1 cellular context compared by ENCODE assay signal in the genomic region with DNA sequence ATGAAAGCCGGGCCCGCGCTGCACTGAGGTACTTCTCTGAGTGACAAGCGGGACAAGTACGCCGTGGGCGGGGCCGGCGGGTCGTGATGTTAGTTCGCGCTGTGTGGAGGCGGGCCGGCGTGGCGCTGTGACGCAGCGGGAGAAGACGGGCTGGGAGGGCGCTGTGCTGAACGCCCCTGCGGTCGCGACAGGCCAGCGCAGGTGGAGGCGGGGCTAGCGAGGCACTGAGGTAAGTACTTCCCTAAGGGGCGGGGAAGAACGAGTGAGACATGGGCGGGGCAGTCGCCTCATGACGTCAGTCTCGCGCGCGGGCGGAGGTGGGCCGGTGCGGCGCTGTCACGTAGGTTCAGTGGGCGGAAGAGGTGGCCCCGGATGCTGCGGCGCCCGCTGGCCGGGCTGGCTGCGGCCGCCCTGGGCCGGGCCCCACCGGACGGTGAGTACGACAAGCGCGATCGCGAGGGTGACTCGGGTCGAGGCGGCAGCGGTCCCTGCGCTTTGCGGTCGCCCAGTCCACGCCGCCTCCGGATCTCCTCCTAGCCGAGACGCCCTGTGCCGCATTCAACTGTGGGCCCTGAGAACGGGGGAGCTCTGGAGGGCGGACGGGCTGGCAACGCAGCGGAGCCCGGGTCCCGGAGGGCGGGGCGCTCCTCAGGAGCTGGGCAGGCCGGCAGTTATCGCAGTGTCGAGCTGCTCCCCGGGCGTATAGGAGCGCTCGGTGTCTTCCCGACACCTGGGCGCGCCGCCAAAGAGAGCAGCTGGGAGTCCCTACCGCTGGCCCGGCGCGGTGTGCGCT.
A peak's percentile ranks its signal among the peaks of the same experiment; 100 is the strongest.
TF ChIP-seq lines count a peak whose summit lies in the region.

A gene with protein sequence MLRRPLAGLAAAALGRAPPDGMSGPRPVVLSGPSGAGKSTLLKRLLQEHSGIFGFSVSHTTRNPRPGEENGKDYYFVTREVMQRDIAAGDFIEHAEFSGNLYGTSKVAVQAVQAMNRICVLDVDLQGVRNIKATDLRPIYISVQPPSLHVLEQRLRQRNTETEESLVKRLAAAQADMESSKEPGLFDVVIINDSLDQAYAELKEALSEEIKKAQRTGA (plus strand): TSS at position 349 of the 793 bp plus-strand sequence. CDS start 24 bp downstream, at position 373.

TF ChIP-seq in HepG2, 621 proteins besides CTCF, POLR2A, EP300 and RAD21 (continued from another document and continues in another):
- TF ChIP-seq, protein P1, sequence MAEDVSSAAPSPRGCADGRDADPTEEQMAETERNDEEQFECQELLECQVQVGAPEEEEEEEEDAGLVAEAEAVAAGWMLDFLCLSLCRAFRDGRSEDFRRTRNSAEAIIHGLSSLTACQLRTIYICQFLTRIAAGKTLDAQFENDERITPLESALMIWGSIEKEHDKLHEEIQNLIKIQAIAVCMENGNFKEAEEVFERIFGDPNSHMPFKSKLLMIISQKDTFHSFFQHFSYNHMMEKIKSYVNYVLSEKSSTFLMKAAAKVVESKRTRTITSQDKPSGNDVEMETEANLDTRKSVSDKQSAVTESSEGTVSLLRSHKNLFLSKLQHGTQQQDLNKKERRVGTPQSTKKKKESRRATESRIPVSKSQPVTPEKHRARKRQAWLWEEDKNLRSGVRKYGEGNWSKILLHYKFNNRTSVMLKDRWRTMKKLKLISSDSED (CRISPR knock-in tag; IDR thresholded peaks at IDR 0.05) = no peak
- no peak for TF ChIP-seq ZBTB1 (CRISPR knock-in tag; IDR thresholded peaks at IDR 0.05; ENCODE audit: borderline replicate concordance)
- TF ChIP-seq, protein P2, sequence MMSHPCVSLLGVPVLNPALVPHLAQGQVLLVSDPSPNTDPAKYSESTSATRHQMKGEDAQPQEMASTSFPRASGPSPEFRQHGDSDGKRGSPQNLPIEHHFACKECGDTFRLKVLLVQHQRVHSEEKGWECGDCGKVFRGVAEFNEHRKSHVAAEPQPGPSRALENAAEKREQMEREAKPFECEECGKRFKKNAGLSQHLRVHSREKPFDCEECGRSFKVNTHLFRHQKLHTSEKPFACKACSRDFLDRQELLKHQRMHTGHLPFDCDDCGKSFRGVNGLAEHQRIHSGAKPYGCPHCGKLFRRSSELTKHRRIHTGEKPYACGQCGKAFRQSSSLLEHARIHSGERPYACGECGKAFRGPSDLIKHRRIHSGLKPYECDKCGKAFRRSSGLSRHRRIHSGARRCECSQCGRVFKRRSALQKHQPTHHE (CRISPR knock-in tag; IDR thresholded peaks at IDR 0.05; ENCODE audit: borderline replicate concordance) = 0 out of 2 replicates have a peak, but pooled peaks have one; percentile 21
- TF ChIP-seq, protein P3, sequence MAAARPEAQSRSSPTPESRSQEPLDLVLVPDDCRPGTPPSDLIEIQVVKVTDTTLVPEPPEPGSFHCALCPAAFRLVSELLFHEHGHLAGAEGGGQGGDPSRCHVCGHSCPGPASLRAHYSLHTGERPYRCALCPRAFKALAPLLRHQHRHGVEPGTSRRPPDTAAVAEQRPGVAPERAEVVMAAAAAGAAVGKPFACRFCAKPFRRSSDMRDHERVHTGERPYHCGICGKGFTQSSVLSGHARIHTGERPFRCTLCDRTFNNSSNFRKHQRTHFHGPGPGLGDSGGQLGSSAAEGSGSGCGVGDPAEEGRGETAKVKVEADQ (CRISPR knock-in tag; IDR thresholded peaks at IDR 0.05; ENCODE audit: borderline replicate concordance) = peak; percentile 100
- peak; percentile 94 for TF ChIP-seq ATF1 (CRISPR knock-in tag; IDR thresholded peaks at IDR 0.05)
- TF ChIP-seq SIX4 (CRISPR knock-in tag; IDR thresholded peaks at IDR 0.05) = no peak
- no peak for TF ChIP-seq SMAD1 (CRISPR knock-in tag; IDR thresholded peaks at IDR 0.05; ENCODE audit: borderline replicate concordance, low read depth)
- TF ChIP-seq KLF16 (CRISPR knock-in tag; IDR thresholded peaks at IDR 0.05) = peak in 1 of 2 experiments; percentile 81; a peak in 1 of 4 replicates
- TF ChIP-seq, protein P4, sequence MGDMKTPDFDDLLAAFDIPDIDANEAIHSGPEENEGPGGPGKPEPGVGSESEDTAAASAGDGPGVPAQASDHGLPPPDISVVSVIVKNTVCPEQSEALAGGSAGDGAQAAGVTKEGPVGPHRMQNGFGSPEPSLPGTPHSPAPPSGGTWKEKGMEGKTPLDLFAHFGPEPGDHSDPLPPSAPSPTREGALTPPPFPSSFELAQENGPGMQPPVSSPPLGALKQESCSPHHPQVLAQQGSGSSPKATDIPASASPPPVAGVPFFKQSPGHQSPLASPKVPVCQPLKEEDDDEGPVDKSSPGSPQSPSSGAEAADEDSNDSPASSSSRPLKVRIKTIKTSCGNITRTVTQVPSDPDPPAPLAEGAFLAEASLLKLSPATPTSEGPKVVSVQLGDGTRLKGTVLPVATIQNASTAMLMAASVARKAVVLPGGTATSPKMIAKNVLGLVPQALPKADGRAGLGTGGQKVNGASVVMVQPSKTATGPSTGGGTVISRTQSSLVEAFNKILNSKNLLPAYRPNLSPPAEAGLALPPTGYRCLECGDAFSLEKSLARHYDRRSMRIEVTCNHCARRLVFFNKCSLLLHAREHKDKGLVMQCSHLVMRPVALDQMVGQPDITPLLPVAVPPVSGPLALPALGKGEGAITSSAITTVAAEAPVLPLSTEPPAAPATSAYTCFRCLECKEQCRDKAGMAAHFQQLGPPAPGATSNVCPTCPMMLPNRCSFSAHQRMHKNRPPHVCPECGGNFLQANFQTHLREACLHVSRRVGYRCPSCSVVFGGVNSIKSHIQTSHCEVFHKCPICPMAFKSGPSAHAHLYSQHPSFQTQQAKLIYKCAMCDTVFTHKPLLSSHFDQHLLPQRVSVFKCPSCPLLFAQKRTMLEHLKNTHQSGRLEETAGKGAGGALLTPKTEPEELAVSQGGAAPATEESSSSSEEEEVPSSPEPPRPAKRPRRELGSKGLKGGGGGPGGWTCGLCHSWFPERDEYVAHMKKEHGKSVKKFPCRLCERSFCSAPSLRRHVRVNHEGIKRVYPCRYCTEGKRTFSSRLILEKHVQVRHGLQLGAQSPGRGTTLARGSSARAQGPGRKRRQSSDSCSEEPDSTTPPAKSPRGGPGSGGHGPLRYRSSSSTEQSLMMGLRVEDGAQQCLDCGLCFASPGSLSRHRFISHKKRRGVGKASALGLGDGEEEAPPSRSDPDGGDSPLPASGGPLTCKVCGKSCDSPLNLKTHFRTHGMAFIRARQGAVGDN (CRISPR knock-in tag; IDR thresholded peaks at IDR 0.05) = peak; percentile 80
- no peak for TF ChIP-seq CAMTA2 (CRISPR knock-in tag; IDR thresholded peaks at IDR 0.05; ENCODE audit: borderline replicate concordance)
- no peak for TF ChIP-seq ZNF317 (CRISPR knock-in tag; IDR thresholded peaks at IDR 0.05)
- no peak for TF ChIP-seq ZNF17 (CRISPR knock-in tag; IDR thresholded peaks at IDR 0.05)
- peak; percentile 52; the same call in 1 of the 2 replicates for TF ChIP-seq MIER3 (CRISPR knock-in tag; IDR thresholded peaks at IDR 0.05; ENCODE audit: borderline replicate concordance)
- no peak for TF ChIP-seq FOXM1 (CRISPR knock-in tag; IDR thresholded peaks at IDR 0.05)
- TF ChIP-seq MLLT10 (CRISPR knock-in tag; IDR thresholded peaks at IDR 0.05) = no peak
- TF ChIP-seq NFKB2 (CRISPR knock-in tag; IDR thresholded peaks at IDR 0.05; ENCODE audit: borderline replicate concordance) = no peak; the same call in 1 of the 2 replicates
- TF ChIP-seq HNRNPH1 (optimal IDR thresholded peaks at IDR 0.05; ENCODE audit: low read depth, low read length) = no peak
- TF ChIP-seq, protein P5, sequence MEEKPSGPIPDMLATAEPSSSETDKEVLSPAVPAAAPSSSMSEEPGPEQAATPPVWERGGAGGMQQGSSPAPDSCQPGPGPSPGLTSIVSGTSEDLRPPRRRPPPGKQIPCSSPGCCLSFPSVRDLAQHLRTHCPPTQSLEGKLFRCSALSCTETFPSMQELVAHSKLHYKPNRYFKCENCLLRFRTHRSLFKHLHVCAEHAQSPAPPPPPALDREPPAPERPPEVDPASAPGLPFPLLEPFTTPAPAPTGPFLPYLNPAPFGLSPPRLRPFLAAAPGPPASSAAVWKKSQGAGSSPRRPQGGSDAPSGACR (CRISPR knock-in tag; IDR thresholded peaks at IDR 0.05) = peak; percentile 39
- peak; percentile 26; the same call in 1 of the 2 replicates for TF ChIP-seq ZNF543 (CRISPR knock-in tag; IDR thresholded peaks at IDR 0.05)
- no peak for TF ChIP-seq PAX8 (CRISPR knock-in tag; IDR thresholded peaks at IDR 0.05; ENCODE audit: borderline replicate concordance)
- no peak for TF ChIP-seq ZBTB7A (CRISPR knock-in tag; IDR thresholded peaks at IDR 0.05)
- TF ChIP-seq, protein P6, sequence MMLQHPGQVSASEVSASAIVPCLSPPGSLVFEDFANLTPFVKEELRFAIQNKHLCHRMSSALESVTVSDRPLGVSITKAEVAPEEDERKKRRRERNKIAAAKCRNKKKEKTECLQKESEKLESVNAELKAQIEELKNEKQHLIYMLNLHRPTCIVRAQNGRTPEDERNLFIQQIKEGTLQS (CRISPR knock-in tag; IDR thresholded peaks at IDR 0.05) = peak; percentile 65
- TF ChIP-seq ZNF672 (CRISPR knock-in tag; IDR thresholded peaks at IDR 0.05) = no peak
- TF ChIP-seq IRF2 (CRISPR knock-in tag; IDR thresholded peaks at IDR 0.05) = peak; percentile 93
- TF ChIP-seq, protein P7, sequence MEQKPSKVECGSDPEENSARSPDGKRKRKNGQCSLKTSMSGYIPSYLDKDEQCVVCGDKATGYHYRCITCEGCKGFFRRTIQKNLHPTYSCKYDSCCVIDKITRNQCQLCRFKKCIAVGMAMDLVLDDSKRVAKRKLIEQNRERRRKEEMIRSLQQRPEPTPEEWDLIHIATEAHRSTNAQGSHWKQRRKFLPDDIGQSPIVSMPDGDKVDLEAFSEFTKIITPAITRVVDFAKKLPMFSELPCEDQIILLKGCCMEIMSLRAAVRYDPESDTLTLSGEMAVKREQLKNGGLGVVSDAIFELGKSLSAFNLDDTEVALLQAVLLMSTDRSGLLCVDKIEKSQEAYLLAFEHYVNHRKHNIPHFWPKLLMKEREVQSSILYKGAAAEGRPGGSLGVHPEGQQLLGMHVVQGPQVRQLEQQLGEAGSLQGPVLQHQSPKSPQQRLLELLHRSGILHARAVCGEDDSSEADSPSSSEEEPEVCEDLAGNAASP (CRISPR knock-in tag; IDR thresholded peaks at IDR 0.05; ENCODE audit: borderline replicate concordance) = 0 out of 2 replicates have a peak, but pooled peaks have one; percentile 17
- TF ChIP-seq, protein P8, sequence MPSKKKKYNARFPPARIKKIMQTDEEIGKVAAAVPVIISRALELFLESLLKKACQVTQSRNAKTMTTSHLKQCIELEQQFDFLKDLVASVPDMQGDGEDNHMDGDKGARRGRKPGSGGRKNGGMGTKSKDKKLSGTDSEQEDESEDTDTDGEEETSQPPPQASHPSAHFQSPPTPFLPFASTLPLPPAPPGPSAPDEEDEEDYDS (CRISPR knock-in tag; IDR thresholded peaks at IDR 0.05) = peak; percentile 78
- peak; percentile 52; the same call in 1 of the 2 replicates for TF ChIP-seq ZNF230 (CRISPR knock-in tag; IDR thresholded peaks at IDR 0.05)
- TF ChIP-seq, protein P9, sequence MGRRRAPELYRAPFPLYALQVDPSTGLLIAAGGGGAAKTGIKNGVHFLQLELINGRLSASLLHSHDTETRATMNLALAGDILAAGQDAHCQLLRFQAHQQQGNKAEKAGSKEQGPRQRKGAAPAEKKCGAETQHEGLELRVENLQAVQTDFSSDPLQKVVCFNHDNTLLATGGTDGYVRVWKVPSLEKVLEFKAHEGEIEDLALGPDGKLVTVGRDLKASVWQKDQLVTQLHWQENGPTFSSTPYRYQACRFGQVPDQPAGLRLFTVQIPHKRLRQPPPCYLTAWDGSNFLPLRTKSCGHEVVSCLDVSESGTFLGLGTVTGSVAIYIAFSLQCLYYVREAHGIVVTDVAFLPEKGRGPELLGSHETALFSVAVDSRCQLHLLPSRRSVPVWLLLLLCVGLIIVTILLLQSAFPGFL (CRISPR knock-in tag; IDR thresholded peaks at IDR 0.05) = no peak
- peak; percentile 80 for TF ChIP-seq SP2 (CRISPR knock-in tag; IDR thresholded peaks at IDR 0.05)
- TF ChIP-seq MATR3 (CRISPR knock-in tag; IDR thresholded peaks at IDR 0.05) = no peak
- TF ChIP-seq, protein P10, sequence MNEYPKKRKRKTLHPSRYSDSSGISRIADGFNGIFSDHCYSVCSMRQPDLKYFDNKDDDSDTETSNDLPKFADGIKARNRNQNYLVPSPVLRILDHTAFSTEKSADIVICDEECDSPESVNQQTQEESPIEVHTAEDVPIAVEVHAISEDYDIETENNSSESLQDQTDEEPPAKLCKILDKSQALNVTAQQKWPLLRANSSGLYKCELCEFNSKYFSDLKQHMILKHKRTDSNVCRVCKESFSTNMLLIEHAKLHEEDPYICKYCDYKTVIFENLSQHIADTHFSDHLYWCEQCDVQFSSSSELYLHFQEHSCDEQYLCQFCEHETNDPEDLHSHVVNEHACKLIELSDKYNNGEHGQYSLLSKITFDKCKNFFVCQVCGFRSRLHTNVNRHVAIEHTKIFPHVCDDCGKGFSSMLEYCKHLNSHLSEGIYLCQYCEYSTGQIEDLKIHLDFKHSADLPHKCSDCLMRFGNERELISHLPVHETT (CRISPR knock-in tag; conservative IDR thresholded peaks at IDR 0.05) = peak; percentile 80; the same call in 1 of the 2 replicates
- peak; percentile 79 for TF ChIP-seq TAF1 (CRISPR knock-in tag; IDR thresholded peaks at IDR 0.05)
- no peak; the same call in 1 of the 2 replicates for TF ChIP-seq CBFB (CRISPR knock-in tag; IDR thresholded peaks at IDR 0.05)
- TF ChIP-seq, protein P11, sequence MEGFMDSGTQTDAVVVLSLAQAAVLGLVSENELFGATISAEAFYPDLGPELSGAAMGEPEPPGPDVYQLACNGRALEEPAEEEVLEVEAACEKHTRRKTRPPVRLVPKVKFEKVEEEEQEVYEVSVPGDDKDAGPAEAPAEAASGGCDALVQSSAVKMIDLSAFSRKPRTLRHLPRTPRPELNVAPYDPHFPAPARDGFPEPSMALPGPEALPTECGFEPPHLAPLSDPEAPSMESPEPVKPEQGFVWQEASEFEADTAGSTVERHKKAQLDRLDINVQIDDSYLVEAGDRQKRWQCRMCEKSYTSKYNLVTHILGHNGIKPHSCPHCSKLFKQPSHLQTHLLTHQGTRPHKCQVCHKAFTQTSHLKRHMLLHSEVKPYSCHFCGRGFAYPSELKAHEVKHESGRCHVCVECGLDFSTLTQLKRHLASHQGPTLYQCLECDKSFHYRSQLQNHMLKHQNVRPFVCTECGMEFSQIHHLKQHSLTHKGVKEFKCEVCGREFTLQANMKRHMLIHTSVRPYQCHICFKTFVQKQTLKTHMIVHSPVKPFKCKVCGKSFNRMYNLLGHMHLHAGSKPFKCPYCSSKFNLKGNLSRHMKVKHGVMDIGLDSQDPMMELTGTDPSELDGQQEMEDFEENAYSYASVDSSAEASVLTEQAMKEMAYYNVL (CRISPR knock-in tag; IDR thresholded peaks at IDR 0.05; ENCODE audit: borderline replicate concordance) = no peak; the same call in 1 of the 2 replicates
- TF ChIP-seq TCF7L2 (IDR thresholded peaks at IDR 0.05; ENCODE audit: low read depth, low read length) = no peak
